1 cellular context compared by ENCODE assay signal in the genomic region with DNA sequence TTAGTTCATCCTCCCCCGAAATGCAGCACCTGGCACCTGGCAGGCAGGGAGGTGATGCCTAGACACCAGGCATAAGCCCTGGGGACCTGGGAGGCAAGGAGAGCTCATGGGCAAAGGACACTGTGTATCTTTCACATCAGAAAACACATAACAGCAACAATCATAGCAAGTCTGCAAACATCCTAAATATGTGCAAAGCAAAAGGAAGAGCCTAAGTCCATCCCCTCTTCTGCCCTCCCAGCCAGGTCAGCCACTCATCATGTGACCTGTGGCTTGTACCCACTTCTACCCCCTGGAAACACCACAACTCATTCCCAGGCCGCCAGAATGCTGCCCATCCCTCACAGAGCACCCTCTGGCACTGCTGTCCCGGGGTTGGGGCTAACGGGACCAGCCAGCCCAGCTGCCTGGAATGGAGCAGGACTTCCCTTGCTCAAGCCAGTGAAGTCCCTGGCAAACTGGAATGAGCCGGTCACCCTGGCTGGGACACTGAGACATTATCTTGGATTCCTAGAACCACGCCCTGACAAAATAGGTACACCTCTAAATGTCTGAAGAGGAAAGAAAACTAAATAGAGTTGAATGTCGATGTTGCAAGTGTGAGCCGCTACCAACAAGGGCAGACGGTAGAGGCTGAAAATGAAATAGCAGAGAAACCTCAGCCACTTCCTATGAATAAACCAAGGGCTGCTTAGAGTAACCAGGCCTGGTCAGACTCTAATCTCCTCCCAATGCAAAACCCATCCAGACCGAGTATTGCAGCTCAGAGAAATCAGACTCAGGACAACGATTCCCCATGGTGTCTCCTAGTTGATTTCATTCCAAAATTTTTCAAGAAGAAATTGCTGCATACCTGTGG.
TF ChIP-seq lines count a peak whose summit lies in the region.

No MANE protein-coding gene starts in this region.

TF ChIP-seq in HepG2, 621 proteins besides CTCF, POLR2A, EP300 and RAD21:
- TF ChIP-seq ZNF343 (CRISPR knock-in tag; IDR thresholded peaks at IDR 0.05): no peak
- TF ChIP-seq ZBTB33 (CRISPR knock-in tag; IDR thresholded peaks at IDR 0.05): peak; percentile 18; the same call in 1 of the 2 replicates
